Comparison of ENCODE assay signal across 32 cellular contexts in genomic region chrY:3012221-3012620, GRCh38.
"Had no signal": no experiment of that assay in that cellular context is flagged by ENCODE, and none has a peak within 500 bp of the region (broad histone marks: within the 10 kb centered on the region; RNA-seq: fewer than 3 reads in every experiment).

No MANE protein-coding gene starts in this region.

- H3K36me3 ChIP-seq: brain microvascular endothelial cell, esophagus muscularis mucosa, gastrocnemius medialis had no signal

- H3K27ac Mint-ChIP-seq: activated CD8-positive, alpha-beta T cell treated with anti-CD3 and anti-CD28 coated beads for 36 hours; activated naive CD8-positive, alpha-beta T cell; dendritic cell treated with granulocyte-macrophage colony-stimulating factor and Interleukin-4, amounts not matched to agents 40 ng/mL and 50 ng/mL, for 4 days; endodermal cell; T-helper 17 cell; T-helper 2 cell treated with Interferon-gamma antibody and Interleukin-4, amounts not matched to agents 5 μg/mL and 100 μg/mL, for 36 hours; WTC11 had no signal

- H3K9me3 Mint-ChIP-seq: activated T-cell treated with anti-CD3 and anti-CD28 coated beads, Interleukin-2, amount 50 U/mL, for 4 hours; activated T-helper 17 cell treated with anti-CD3 and anti-CD28 coated beads, Interleukin-2, amount 50 U/mL, for 72 hours; central memory CD8-positive, alpha-beta T cell; dendritic cell treated with granulocyte-macrophage colony-stimulating factor and Interleukin-4, amounts not matched to agents 40 ng/mL and 50 ng/mL, for 4 days; endodermal cell; T-helper 2 cell treated with Interferon-gamma antibody and Interleukin-4, amounts not matched to agents 5 μg/mL and 100 μg/mL, for 36 hours; WTC11 had no signal

- H3K4me3 Mint-ChIP-seq: activated CD8-positive, alpha-beta T cell treated with anti-CD3 and anti-CD28 coated beads for 36 hours; activated naive CD8-positive, alpha-beta T cell; activated T-cell treated with anti-CD3 and anti-CD28 coated beads, Interleukin-2, amount 50 U/mL, for 4 hours; activated T-helper 17 cell treated with anti-CD3 and anti-CD28 coated beads, Interleukin-2, amount 50 U/mL, for 72 hours; central memory CD8-positive, alpha-beta T cell; dendritic cell treated with granulocyte-macrophage colony-stimulating factor and Interleukin-4, amounts not matched to agents 40 ng/mL and 50 ng/mL, for 4 days; endodermal cell; T-helper 17 cell; T-helper 2 cell treated with Interferon-gamma antibody and Interleukin-4, amounts not matched to agents 5 μg/mL and 100 μg/mL, for 36 hours; WTC11 had no signal

- DNase-seq: activated CD4-positive, alpha-beta T cell treated with anti-CD3 and anti-CD28 coated beads for 1 hour; activated CD4-positive, alpha-beta T cell treated with anti-CD3 and anti-CD28 coated beads for 48 hours; activated CD4-positive, alpha-beta T cell treated with anti-CD3 and anti-CD28 coated beads, Interleukin-2, amount 50 U/mL, for 1 hour; activated CD4-positive, alpha-beta T cell treated with anti-CD3 and anti-CD28 coated beads, Interleukin-2, amount 50 U/mL, for 48 hours; activated CD8-positive, alpha-beta memory T cell treated with anti-CD3 and anti-CD28 coated beads for 24 hours; activated CD8-positive, alpha-beta T cell treated with anti-CD3 and anti-CD28 coated beads for 36 hours; activated effector memory CD4-positive, alpha-beta T cell treated with Interleukin-2 at 50 U/mL for 16 hours; activated gamma-delta T cell treated with Interleukin-2 at 50 U/mL for 16 hours; activated naive CD4-positive, alpha-beta T cell treated with anti-CD3 and anti-CD28 coated beads, Interleukin-2, amount 50 U/mL, for 16 hours; activated naive CD4-positive, alpha-beta T cell treated with Interleukin-2 at 50 U/mL for 16 hours; activated T-cell treated with anti-CD3 and anti-CD28 coated beads, Interleukin-2, amount 50 U/mL, for 4 hours; amniotic stem cell; anterior cingulate cortex; brain microvascular endothelial cell; dorsolateral prefrontal cortex; effector memory CD4-positive, alpha-beta T cell; endodermal cell; foreskin keratinocyte; gastrocnemius medialis; glutamatergic neuron; heart left ventricle; T-helper 1 cell; T-helper 17 cell; T1000 had no signal

- H3K4me3 ChIP-seq: coronary artery, dorsolateral prefrontal cortex, esophagus muscularis mucosa, gastrocnemius medialis, heart left ventricle had no signal

- H3K27ac ChIP-seq: brain microvascular endothelial cell, coronary artery, dorsolateral prefrontal cortex, esophagus muscularis mucosa, foreskin keratinocyte, gastrocnemius medialis, heart left ventricle had no signal

- H3K36me3 Mint-ChIP-seq: activated naive CD8-positive, alpha-beta T cell; WTC11 had no signal

- ATAC-seq: activated CD8-positive, alpha-beta T cell treated with anti-CD3 and anti-CD28 coated beads for 36 hours; activated T-cell treated with anti-CD3 and anti-CD28 coated beads, Interleukin-2, amount 50 U/mL, for 4 hours; activated T-helper 17 cell treated with anti-CD3 and anti-CD28 coated beads, Interleukin-2, amount 50 U/mL, for 72 hours; foreskin keratinocyte; gastrocnemius medialis; heart left ventricle; T-helper 17 cell; WTC11 had no signal

- H3K4me1 ChIP-seq: esophagus muscularis mucosa, foreskin keratinocyte, gastrocnemius medialis, heart left ventricle had no signal

- H3K4me1 Mint-ChIP-seq: endodermal cell had no signal

- H3K9me3 ChIP-seq: esophagus muscularis mucosa, gastrocnemius medialis, heart left ventricle had no signal

- H3K27me3 ChIP-seq: brain microvascular endothelial cell, dorsolateral prefrontal cortex, esophagus muscularis mucosa, foreskin keratinocyte, gastrocnemius medialis, heart left ventricle had no signal
